ENCODE assay signal across 11 cellular contexts in genomic region chr7:150801242-150801945, GRCh38. TPM values are rescaled to one million over a fixed set of nuclear protein-coding genes. Genes with fewer than 3 reads are reported as not detected.
DNase-seq lines count a peak whose midpoint lies in the region; ATAC-seq and TF ChIP-seq lines count a peak whose summit lies in the region.
"Had no signal": no experiment of that assay in that cellular context is flagged by ENCODE, and none has a peak within 500 bp of the region (broad histone marks: within the 10 kb centered on the region; RNA-seq: fewer than 3 reads in every experiment).

No MANE protein-coding gene starts in this region.

- peaks cover 51% of the 10 kb centered on the region for H3K27me3 Mint-ChIP-seq in T-helper 2 cell treated with Interferon-gamma antibody and Interleukin-4, amounts not matched to agents 5 μg/mL and 100 μg/mL, for 36 hours (ENCODE audit: low read depth)
- H3K27me3 Mint-ChIP-seq in effector memory CD8-positive, alpha-beta T cell: peaks cover 55 to 72% of the 10 kb centered on the region in 2 donors

- intact Hi-C loops in lower lobe of right lung (cut with DNase I): no loop called here

- no peak for DNase-seq in T-helper 2 cell treated with Interferon-gamma antibody and Interleukin-4, amounts not matched to agents 5 μg/mL and 100 μg/mL, for 36 hours (ENCODE audit: low spot score)
- DNase-seq in T-helper 2 cell (no peak), lower lobe of right lung (no peak), suprapubic skin (ENCODE audit: low spot score in 2 of 2) (no peak), MM.1S (no peak), AML-193 (lab: John Stamatoyannopoulos, UW) (no peak), cerebellum (ENCODE audit: low spot score) (no peak)
- DNase-seq in effector memory CD8-positive, alpha-beta T cell: no peak
- DNase-seq: activated CD4-positive, alpha-beta T cell treated with anti-CD3 and anti-CD28 coated beads, Interleukin-2, amount 10 ng/mL, durations not matched to agents 24 days and 14 days had no signal

- H3K9ac ChIP-seq in MM.1S (ENCODE audit: low read length): no peak overlapping the region

- no peak overlapping the region for H2AFZ ChIP-seq in MM.1S (ENCODE audit: low read length)

- TF ChIP-seq POLR2A in suprapubic skin (IDR thresholded peaks at IDR 0.05): no peak

- H3K27me3 ChIP-seq in lower lobe of right lung (ENCODE audit: low read depth) (peaks cover 34% of the 10 kb centered on the region), suprapubic skin (peaks cover 50% of the 10 kb centered on the region), MM.1S (replicated peaks; ENCODE audit: insufficient read depth, low read length) (peaks cover 34% of the 10 kb centered on the region)

- H3K79me2 ChIP-seq in MM.1S (ENCODE audit: low read length): no peaks in the 10 kb centered on the region

- 36% methylated on average over 23 of the region's 26 CpGs for WGBS in suprapubic skin

- no peaks in the 10 kb centered on the region for H3K9me3 Mint-ChIP-seq in T-helper 2 cell treated with Interferon-gamma antibody and Interleukin-4, amounts not matched to agents 5 μg/mL and 100 μg/mL, for 36 hours
- no peaks in the 10 kb centered on the region for H3K9me3 Mint-ChIP-seq in effector memory CD8-positive, alpha-beta T cell

- TF ChIP-seq CTCF in lower lobe of right lung (IDR thresholded peaks at IDR 0.05): no peak
- TF ChIP-seq CTCF in suprapubic skin (IDR thresholded peaks at IDR 0.05): no peak
- no peak for TF ChIP-seq CTCF in MM.1S (IDR thresholded peaks at IDR 0.05; ENCODE audit: low read length)

- H3K9me3 ChIP-seq in lower lobe of right lung (peaks cover 5% of the 10 kb centered on the region), suprapubic skin (no peaks in the 10 kb centered on the region), MM.1S (replicated peaks; ENCODE audit: insufficient read depth, low read length) (no peaks in the 10 kb centered on the region)

- H3K4me2 ChIP-seq in MM.1S (ENCODE audit: low read depth, low read length): no peak overlapping the region

- H3K4me3 ChIP-seq in lower lobe of right lung (peak overlapping the region; percentile 63), suprapubic skin (peak overlapping the region; percentile 64), MM.1S (ENCODE audit: low read length) (no peak overlapping the region)

- no peaks in the 10 kb centered on the region for H3K9me2 ChIP-seq in MM.1S (replicated peaks; ENCODE audit: insufficient read depth, low read length)

- peak overlapping the region; percentile 72 for H3K27ac ChIP-seq in lower lobe of right lung
- H3K27ac ChIP-seq in suprapubic skin: peak overlapping the region; percentile 61
- H3K27ac ChIP-seq in MM.1S (ENCODE audit: low read length): no peak overlapping the region

- H3K4me1 ChIP-seq in lower lobe of right lung (no peaks in the 10 kb centered on the region), suprapubic skin (peaks cover 20% of the 10 kb centered on the region), MM.1S (ENCODE audit: low read length) (no peaks in the 10 kb centered on the region)

- ATAC-seq in effector memory CD8-positive, alpha-beta T cell (replicated peaks): no peak
- ATAC-seq in lower lobe of right lung: peak; percentile 18 to 34
- ATAC-seq: HCT116 had no signal

- peak overlapping the region; percentile 44 for H3K4me3 Mint-ChIP-seq in T-helper 2 cell treated with Interferon-gamma antibody and Interleukin-4, amounts not matched to agents 5 μg/mL and 100 μg/mL, for 36 hours
- peak overlapping the region; percentile 38 to 77 for H3K4me3 Mint-ChIP-seq in effector memory CD8-positive, alpha-beta T cell
- H3K4me3 Mint-ChIP-seq: activated CD4-positive, alpha-beta T cell treated with anti-CD3 and anti-CD28 coated beads, Interleukin-2, amount 10 ng/mL, durations not matched to agents 24 days and 14 days had no signal

- no peaks in the 10 kb centered on the region for H3F3A ChIP-seq in MM.1S (ENCODE audit: insufficient read depth, low read length)

- H3K36me3 Mint-ChIP-seq in T-helper 2 cell treated with Interferon-gamma antibody and Interleukin-4, amounts not matched to agents 5 μg/mL and 100 μg/mL, for 36 hours (ENCODE audit: low read depth): peaks cover 2% of the 10 kb centered on the region
- no peaks in the 10 kb centered on the region for H3K36me3 Mint-ChIP-seq in effector memory CD8-positive, alpha-beta T cell (ENCODE audit: insufficient read depth)

- no peak for TF ChIP-seq EP300 in suprapubic skin (IDR thresholded peaks at IDR 0.05)

- H3K4me1 Mint-ChIP-seq in T-helper 2 cell treated with Interferon-gamma antibody and Interleukin-4, amounts not matched to agents 5 μg/mL and 100 μg/mL, for 36 hours (ENCODE audit: low read depth): no peaks in the 10 kb centered on the region
- H3K4me1 Mint-ChIP-seq in effector memory CD8-positive, alpha-beta T cell (ENCODE audit: low read depth in 2 of 2): peaks cover 4% of the 10 kb centered on the region in 2 donors
- H3K4me1 Mint-ChIP-seq: activated CD4-positive, alpha-beta T cell treated with anti-CD3 and anti-CD28 coated beads, Interleukin-2, amount 10 ng/mL, durations not matched to agents 24 days and 14 days had no signal

- H4K20me1 ChIP-seq in MM.1S (ENCODE audit: insufficient read depth, low read length): no peaks in the 10 kb centered on the region

- H3K36me3 ChIP-seq in lower lobe of right lung: peaks cover 14% of the 10 kb centered on the region
- no peaks in the 10 kb centered on the region for H3K36me3 ChIP-seq in suprapubic skin
- no peaks in the 10 kb centered on the region for H3K36me3 ChIP-seq in MM.1S (replicated peaks; ENCODE audit: insufficient read depth, low read length)

- H3K27ac Mint-ChIP-seq in T-helper 2 cell treated with Interferon-gamma antibody and Interleukin-4, amounts not matched to agents 5 μg/mL and 100 μg/mL, for 36 hours: no peak overlapping the region
- H3K27ac Mint-ChIP-seq in effector memory CD8-positive, alpha-beta T cell: no peak overlapping the region
- H3K27ac Mint-ChIP-seq: activated CD4-positive, alpha-beta T cell treated with anti-CD3 and anti-CD28 coated beads, Interleukin-2, amount 10 ng/mL, durations not matched to agents 24 days and 14 days had no signal

RNA-seq across cellular contexts. Expression of gene TMEM176A, which starts 0.8 kb away (rescaled TPM):
- 57.4 TPM for total RNA-seq in lower lobe of right lung
- 10 to 100 TPM in 1 of 4 donors, 1 to 10 TPM in 3; 3.2 to 12.9 (median 6.0) TPM for total RNA-seq in suprapubic skin
- 1.5 TPM for total RNA-seq in cerebellum
- total RNA-seq: activated CD4-positive, alpha-beta T cell treated with anti-CD3 and anti-CD28 coated beads, Interleukin-2, amount 10 ng/mL, durations not matched to agents 24 days and 14 days; dermis microvascular lymphatic vessel endothelial cell had no signal

RNA-seq across cellular contexts. Expression of gene TMEM176B, which starts 1.2 kb away (rescaled TPM):
- total RNA-seq in lower lobe of right lung: 69.4 TPM
- total RNA-seq in suprapubic skin: 10 to 100 TPM in 1 of 4 donors, 1 to 10 TPM in 3; 2.5 to 14.5 (median 4.9) TPM
- 4.3 TPM for total RNA-seq in cerebellum
- total RNA-seq: activated CD4-positive, alpha-beta T cell treated with anti-CD3 and anti-CD28 coated beads, Interleukin-2, amount 10 ng/mL, durations not matched to agents 24 days and 14 days; dermis microvascular lymphatic vessel endothelial cell had no signal

RNA-seq across cellular contexts. Expression of gene AOC1, which starts 50.9 kb away (rescaled TPM):
- 1.7 TPM for total RNA-seq in lower lobe of right lung
- 1 to 10 TPM; 1.9 to 5.5 (median 2.3) TPM for total RNA-seq in suprapubic skin
- 0.09 TPM for total RNA-seq in cerebellum
- total RNA-seq: activated CD4-positive, alpha-beta T cell treated with anti-CD3 and anti-CD28 coated beads, Interleukin-2, amount 10 ng/mL, durations not matched to agents 24 days and 14 days; dermis microvascular lymphatic vessel endothelial cell had no signal
